In the genomic region with DNA sequence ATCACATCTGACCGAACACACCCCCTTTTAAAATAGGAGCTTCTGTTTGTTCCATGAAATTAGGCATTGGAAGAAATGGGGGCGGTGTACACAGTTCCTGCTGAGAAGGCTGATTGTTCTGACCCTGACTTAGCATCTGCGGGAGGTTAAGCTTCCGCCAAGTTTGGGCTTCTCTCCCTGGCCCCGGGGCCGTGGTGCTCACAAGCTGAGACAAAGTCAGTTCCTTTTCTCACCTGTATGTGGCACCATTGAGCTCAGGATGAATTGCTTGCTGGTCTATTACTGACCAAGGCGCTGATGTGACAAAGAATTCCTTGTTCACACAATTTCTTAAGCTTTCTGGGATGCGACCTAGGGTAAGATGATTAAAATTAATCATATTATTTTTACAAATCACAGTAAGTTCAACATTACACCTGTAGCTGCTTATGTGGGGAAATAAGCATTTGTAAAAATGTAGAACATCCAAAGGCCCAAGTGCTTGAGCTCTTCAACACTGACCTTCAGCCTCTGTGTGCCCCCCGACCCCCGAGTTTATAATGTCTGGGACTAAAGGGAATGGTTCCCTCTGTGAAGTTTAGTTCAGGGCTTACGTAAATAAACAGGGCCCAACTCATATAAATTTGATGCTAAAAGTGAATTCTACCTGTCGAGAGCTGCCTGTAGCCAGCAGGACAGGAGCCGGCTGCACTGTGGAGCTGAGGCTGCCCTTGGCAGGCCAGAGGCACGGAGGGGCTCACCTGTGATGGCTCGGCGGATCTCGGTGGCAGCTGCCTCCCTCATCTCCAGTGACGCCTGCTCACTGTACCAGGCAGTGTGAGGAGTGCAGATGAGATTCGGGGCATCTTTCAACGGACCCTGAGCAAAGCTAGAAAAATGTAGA, we compare ENCODE assay signal across 8 cellular contexts. TPM values are rescaled to one million over a fixed set of nuclear protein-coding genes. Genes with fewer than 3 reads are reported as not detected.
DNase-seq lines count a peak whose midpoint lies in the region; ATAC-seq and TF ChIP-seq lines count a peak whose summit lies in the region.

No MANE protein-coding gene starts in this region.

- peak; percentile 69 for TF ChIP-seq CTCF in CD14-positive monocyte (IDR thresholded peaks at IDR 0.05)
- peak; percentile 28; the same call in 1 of the 2 replicates for TF ChIP-seq CTCF in WTC11 (IDR thresholded peaks at IDR 0.05)

- H3K4me1 Mint-ChIP-seq in CD14-positive monocyte (no peaks in the 10 kb centered on the region), WTC11 (no peaks in the 10 kb centered on the region)

- H3K9me3 ChIP-seq in MG63 = no peaks in the 10 kb centered on the region

- H3K4me3 ChIP-seq in MG63 = no peak overlapping the region

- DNase-seq in CD14-positive monocyte (ENCODE audit: low spot score) = no peak
- DNase-seq in MG63 = peak; percentile 73
- DNase-seq in WTC11 (ENCODE audit: low spot score) = peak; percentile 67
- DNase-seq in globus pallidus (ENCODE audit: low spot score) = peak; percentile 88
- DNase-seq in occipital lobe (lab: John Stamatoyannopoulos, UW) = peak; percentile 53
- DNase-seq in activated CD4-positive, CD25-positive, alpha-beta regulatory T cell (lab: John Stamatoyannopoulos, UW) = no peak

- POLR2A ChIA-PET in WTC11 (lab: Charles Lee) = no interaction called here

- H3K27ac Mint-ChIP-seq in CD14-positive monocyte (peak overlapping the region in 2 of 7 donors; percentile 15 to 25), WTC11 (peak overlapping the region; percentile 90)

- CTCF ChIA-PET in WTC11 (lab: Charles Lee) = interaction anchor here (0.6 to 1.8 kb wide), 33 partner anchors 8 to 379 kb away, joined by 3 to 14 read pairs (median 5); no protein-coding TSS in a partner anchor

- peak; percentile 74 for ATAC-seq in GM18511 (IDR thresholded peaks at IDR 0.05; ENCODE audit: unreplicated experiment)
- ATAC-seq in WTC11 = peak; percentile 72
- no peak for ATAC-seq in GM21737 (IDR thresholded peaks at IDR 0.05; ENCODE audit: unreplicated experiment)

- no peaks in the 10 kb centered on the region for H3K27me3 ChIP-seq in MG63

- no peak overlapping the region for H3K4me3 Mint-ChIP-seq in CD14-positive monocyte
- H3K4me3 Mint-ChIP-seq in WTC11 = no peak overlapping the region

- intact Hi-C loops in CD14-positive monocyte (cut with micrococcal nuclease) = no loop called here

- peaks cover 89 to 99% of the 10 kb centered on the region in 2 donors for H3K36me3 Mint-ChIP-seq in CD14-positive monocyte
- H3K36me3 Mint-ChIP-seq in WTC11 = peaks cover 86% of the 10 kb centered on the region

- no peaks in the 10 kb centered on the region for H3K9me3 Mint-ChIP-seq in CD14-positive monocyte
- no peaks in the 10 kb centered on the region for H3K9me3 Mint-ChIP-seq in WTC11

- H3K36me3 ChIP-seq in MG63 = peaks cover 79% of the 10 kb centered on the region

- H3K27me3 Mint-ChIP-seq in CD14-positive monocyte (ENCODE audit: low read depth in 3 of 3) (no peaks in the 10 kb centered on the region), WTC11 (ENCODE audit: low read depth) (no peaks in the 10 kb centered on the region)

TF ChIP-seq in WTC11, 78 proteins besides CTCF, POLR2A, EP300 and RAD21:
- TF ChIP-seq, protein P1, sequence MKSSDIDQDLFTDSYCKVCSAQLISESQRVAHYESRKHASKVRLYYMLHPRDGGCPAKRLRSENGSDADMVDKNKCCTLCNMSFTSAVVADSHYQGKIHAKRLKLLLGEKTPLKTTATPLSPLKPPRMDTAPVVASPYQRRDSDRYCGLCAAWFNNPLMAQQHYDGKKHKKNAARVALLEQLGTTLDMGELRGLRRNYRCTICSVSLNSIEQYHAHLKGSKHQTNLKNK (CRISPR knock-in tag; IDR thresholded peaks at IDR 0.05) = no peak
- TF ChIP-seq ZNF219 (CRISPR knock-in tag; IDR thresholded peaks at IDR 0.05; ENCODE audit: borderline replicate concordance) (no peak), PRRX2 (CRISPR knock-in tag; IDR thresholded peaks at IDR 0.05) (no peak), HMGA2 (CRISPR knock-in tag; IDR thresholded peaks at IDR 0.05) (no peak), ELF4 (CRISPR knock-in tag; IDR thresholded peaks at IDR 0.05; ENCODE audit: low read depth) (no peak), ZNF121 (CRISPR knock-in tag; IDR thresholded peaks at IDR 0.05) (no peak), JAZF1 (CRISPR knock-in tag; IDR thresholded peaks at IDR 0.05) (no peak), NR1H2 (CRISPR knock-in tag; IDR thresholded peaks at IDR 0.05) (no peak), GABPB1 (CRISPR knock-in tag; IDR thresholded peaks at IDR 0.05) (no peak), NFATC4 (CRISPR knock-in tag; IDR thresholded peaks at IDR 0.05) (no peak), ZNF232 (CRISPR knock-in tag; IDR thresholded peaks at IDR 0.05) (no peak), GTF2I (CRISPR knock-in tag; conservative IDR thresholded peaks at IDR 0.05) (no peak)
- TF ChIP-seq, protein P2, sequence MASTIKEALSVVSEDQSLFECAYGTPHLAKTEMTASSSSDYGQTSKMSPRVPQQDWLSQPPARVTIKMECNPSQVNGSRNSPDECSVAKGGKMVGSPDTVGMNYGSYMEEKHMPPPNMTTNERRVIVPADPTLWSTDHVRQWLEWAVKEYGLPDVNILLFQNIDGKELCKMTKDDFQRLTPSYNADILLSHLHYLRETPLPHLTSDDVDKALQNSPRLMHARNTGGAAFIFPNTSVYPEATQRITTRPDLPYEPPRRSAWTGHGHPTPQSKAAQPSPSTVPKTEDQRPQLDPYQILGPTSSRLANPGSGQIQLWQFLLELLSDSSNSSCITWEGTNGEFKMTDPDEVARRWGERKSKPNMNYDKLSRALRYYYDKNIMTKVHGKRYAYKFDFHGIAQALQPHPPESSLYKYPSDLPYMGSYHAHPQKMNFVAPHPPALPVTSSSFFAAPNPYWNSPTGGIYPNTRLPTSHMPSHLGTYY (CRISPR knock-in tag; IDR thresholded peaks at IDR 0.05) = no peak
- TF ChIP-seq, protein P3, sequence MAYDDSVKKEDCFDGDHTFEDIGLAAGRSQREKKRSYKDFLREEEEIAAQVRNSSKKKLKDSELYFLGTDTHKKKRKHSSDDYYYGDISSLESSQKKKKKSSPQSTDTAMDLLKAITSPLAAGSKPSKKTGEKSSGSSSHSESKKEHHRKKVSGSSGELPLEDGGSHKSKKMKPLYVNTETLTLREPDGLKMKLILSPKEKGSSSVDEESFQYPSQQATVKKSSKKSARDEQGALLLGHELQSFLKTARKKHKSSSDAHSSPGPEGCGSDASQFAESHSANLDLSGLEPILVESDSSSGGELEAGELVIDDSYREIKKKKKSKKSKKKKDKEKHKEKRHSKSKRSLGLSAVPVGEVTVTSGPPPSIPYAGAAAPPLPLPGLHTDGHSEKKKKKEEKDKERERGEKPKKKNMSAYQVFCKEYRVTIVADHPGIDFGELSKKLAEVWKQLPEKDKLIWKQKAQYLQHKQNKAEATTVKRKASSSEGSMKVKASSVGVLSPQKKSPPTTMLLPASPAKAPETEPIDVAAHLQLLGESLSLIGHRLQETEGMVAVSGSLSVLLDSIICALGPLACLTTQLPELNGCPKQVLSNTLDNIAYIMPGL (CRISPR knock-in tag; IDR thresholded peaks at IDR 0.05) = no peak
- TF ChIP-seq, protein P4, sequence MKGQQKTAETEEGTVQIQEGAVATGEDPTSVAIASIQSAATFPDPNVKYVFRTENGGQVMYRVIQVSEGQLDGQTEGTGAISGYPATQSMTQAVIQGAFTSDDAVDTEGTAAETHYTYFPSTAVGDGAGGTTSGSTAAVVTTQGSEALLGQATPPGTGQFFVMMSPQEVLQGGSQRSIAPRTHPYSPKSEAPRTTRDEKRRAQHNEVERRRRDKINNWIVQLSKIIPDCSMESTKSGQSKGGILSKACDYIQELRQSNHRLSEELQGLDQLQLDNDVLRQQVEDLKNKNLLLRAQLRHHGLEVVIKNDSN (CRISPR knock-in tag; IDR thresholded peaks at IDR 0.05) = no peak
- TF ChIP-seq, protein P5, sequence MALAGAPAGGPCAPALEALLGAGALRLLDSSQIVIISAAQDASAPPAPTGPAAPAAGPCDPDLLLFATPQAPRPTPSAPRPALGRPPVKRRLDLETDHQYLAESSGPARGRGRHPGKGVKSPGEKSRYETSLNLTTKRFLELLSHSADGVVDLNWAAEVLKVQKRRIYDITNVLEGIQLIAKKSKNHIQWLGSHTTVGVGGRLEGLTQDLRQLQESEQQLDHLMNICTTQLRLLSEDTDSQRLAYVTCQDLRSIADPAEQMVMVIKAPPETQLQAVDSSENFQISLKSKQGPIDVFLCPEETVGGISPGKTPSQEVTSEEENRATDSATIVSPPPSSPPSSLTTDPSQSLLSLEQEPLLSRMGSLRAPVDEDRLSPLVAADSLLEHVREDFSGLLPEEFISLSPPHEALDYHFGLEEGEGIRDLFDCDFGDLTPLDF (CRISPR knock-in tag; IDR thresholded peaks at IDR 0.05) = no peak
- TF ChIP-seq, protein P6, sequence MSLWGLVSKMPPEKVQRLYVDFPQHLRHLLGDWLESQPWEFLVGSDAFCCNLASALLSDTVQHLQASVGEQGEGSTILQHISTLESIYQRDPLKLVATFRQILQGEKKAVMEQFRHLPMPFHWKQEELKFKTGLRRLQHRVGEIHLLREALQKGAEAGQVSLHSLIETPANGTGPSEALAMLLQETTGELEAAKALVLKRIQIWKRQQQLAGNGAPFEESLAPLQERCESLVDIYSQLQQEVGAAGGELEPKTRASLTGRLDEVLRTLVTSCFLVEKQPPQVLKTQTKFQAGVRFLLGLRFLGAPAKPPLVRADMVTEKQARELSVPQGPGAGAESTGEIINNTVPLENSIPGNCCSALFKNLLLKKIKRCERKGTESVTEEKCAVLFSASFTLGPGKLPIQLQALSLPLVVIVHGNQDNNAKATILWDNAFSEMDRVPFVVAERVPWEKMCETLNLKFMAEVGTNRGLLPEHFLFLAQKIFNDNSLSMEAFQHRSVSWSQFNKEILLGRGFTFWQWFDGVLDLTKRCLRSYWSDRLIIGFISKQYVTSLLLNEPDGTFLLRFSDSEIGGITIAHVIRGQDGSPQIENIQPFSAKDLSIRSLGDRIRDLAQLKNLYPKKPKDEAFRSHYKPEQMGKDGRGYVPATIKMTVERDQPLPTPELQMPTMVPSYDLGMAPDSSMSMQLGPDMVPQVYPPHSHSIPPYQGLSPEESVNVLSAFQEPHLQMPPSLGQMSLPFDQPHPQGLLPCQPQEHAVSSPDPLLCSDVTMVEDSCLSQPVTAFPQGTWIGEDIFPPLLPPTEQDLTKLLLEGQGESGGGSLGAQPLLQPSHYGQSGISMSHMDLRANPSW (CRISPR knock-in tag; conservative IDR thresholded peaks at IDR 0.05; ENCODE audit: low read depth) = no peak

RNA-seq across cellular contexts. Expression of a gene that starts 50.8 kb away (rescaled TPM):
- 1 to 10 TPM; 2.7 to 3.1 TPM for polyA plus RNA-seq in CD14-positive monocyte
- total RNA-seq in MG63 (2014; rRNA removed; shearing (Covaris generic); ENCODE audit: low replicate concordance) = 20.9 and 24.4 TPM in 2 replicates
- total RNA-seq in WTC11 (2021) (13.9 to 15.9 TPM (median 15.3 TPM) in 3 replicates), occipital lobe (78.6 TPM)

Comparison
In these comparisons a context has a peak if more than half of its experiments do, and no peak if none do; other contexts are left out.
1. DNase-seq: peak in MG63 (single experiment), WTC11 (single experiment), globus pallidus (single experiment) and occipital lobe (single experiment); none in CD14-positive monocyte (single experiment) and activated CD4-positive, CD25-positive, alpha-beta regulatory T cell (0 of 4).